14 cellular contexts compared by ENCODE assay signal in genomic region chr1:13790290-13791035, GRCh38.
DNase-seq lines count a peak whose midpoint lies in the region; ATAC-seq, FAIRE-seq and TF ChIP-seq lines count a peak whose summit lies in the region.
"Had no signal": no experiment of that assay in that cellular context is flagged by ENCODE, and none has a peak within 500 bp of the region (broad histone marks: within the 10 kb centered on the region; RNA-seq: fewer than 3 reads in every experiment).

No MANE protein-coding gene starts in this region.

- H3K9me3 Mint-ChIP-seq in CD4-positive, alpha-beta T cell, result no peaks in the 10 kb centered on the region
- no peaks in the 10 kb centered on the region for H3K9me3 Mint-ChIP-seq in activated naive CD8-positive, alpha-beta T cell treated with anti-CD3 and anti-CD28 coated beads for 36 hours
- H3K9me3 Mint-ChIP-seq in nephron progenitor cell, result no peaks in the 10 kb centered on the region
- no peaks in the 10 kb centered on the region for H3K9me3 Mint-ChIP-seq in neural progenitor cell
- H3K9me3 Mint-ChIP-seq: H9 had no signal

- no peak overlapping the region for H2AFZ ChIP-seq in neural progenitor cell (replicated peaks)

- H3K4me3 ChIP-seq in neural progenitor cell, result no peak overlapping the region
- H3K4me3 ChIP-seq: left ventricle myocardium inferior had no signal

- no peak for FAIRE-seq in GM12891 (lab: Jason Lieb, UNC)
- FAIRE-seq: D721Med had no signal

- intact Hi-C loops in CD4-positive, alpha-beta T cell (cut with DNase I, micrococcal nuclease), result no loop called here

- no peak for DNase-seq in CD4-positive, alpha-beta T cell
- DNase-seq in GM12891 (ENCODE audit: insufficient read length, low spot score) (no peak), nephron progenitor cell (no peak), anterior cingulate cortex (lab: John Stamatoyannopoulos, UW) (no peak), neural progenitor cell (ENCODE audit: low spot score) (no peak)
- no peak for DNase-seq in activated naive CD8-positive, alpha-beta T cell treated with anti-CD3 and anti-CD28 coated beads for 36 hours
- DNase-seq: activated CD4-positive, alpha-beta T cell treated with anti-CD3 and anti-CD28 coated beads, Interleukin-2, amount 50 U/mL, for 48 hours; central memory CD4-positive, alpha-beta T cell; H9; left ventricle myocardium inferior; NCI-H524; occipital lobe had no signal

- peak overlapping the region; percentile 66 for H3K27ac Mint-ChIP-seq in CD4-positive, alpha-beta T cell
- peak overlapping the region; percentile 76 for H3K27ac Mint-ChIP-seq in activated naive CD8-positive, alpha-beta T cell treated with anti-CD3 and anti-CD28 coated beads for 36 hours
- peak overlapping the region; percentile 90 for H3K27ac Mint-ChIP-seq in nephron progenitor cell
- H3K27ac Mint-ChIP-seq in neural progenitor cell, result no peak overlapping the region
- H3K27ac Mint-ChIP-seq: H9 had no signal

- peaks cover 33% of the 10 kb centered on the region for H4K20me1 ChIP-seq in neural progenitor cell (ENCODE audit: low read depth)

- CTCF ChIA-PET in CD4-positive, alpha-beta T cell (lab: Charles Lee), result no interaction called here

- H3K9me3 ChIP-seq in CD4-positive, alpha-beta T cell (ENCODE audit: control insufficient read depth, low read length), result no peaks in the 10 kb centered on the region
- H3K9me3 ChIP-seq in neural progenitor cell (ENCODE audit: low read depth), result no peaks in the 10 kb centered on the region
- H3K9me3 ChIP-seq: left ventricle myocardium inferior had no signal

- no peaks in the 10 kb centered on the region for H3K4me1 ChIP-seq in neural progenitor cell

- H3K27ac ChIP-seq in CD4-positive, alpha-beta T cell (ENCODE audit: low read depth, low read length), result no peak overlapping the region
- no peak overlapping the region for H3K27ac ChIP-seq in neural progenitor cell
- H3K27ac ChIP-seq: left ventricle myocardium inferior had no signal

- TF ChIP-seq POLR2A in GM12891 (IDR thresholded peaks at IDR 0.05; ENCODE audit: low read depth, low read length), result no peak; the same call in none of the 2 replicates

- H3K4me3 Mint-ChIP-seq in CD4-positive, alpha-beta T cell, result peak overlapping the region; percentile 18
- H3K4me3 Mint-ChIP-seq in activated naive CD8-positive, alpha-beta T cell treated with anti-CD3 and anti-CD28 coated beads for 36 hours, result no peak overlapping the region
- H3K4me3 Mint-ChIP-seq in nephron progenitor cell, result no peak overlapping the region
- no peak overlapping the region for H3K4me3 Mint-ChIP-seq in neural progenitor cell
- H3K4me3 Mint-ChIP-seq: H9 had no signal

- H3K9ac ChIP-seq in neural progenitor cell, result no peak overlapping the region

- ATAC-seq in CD4-positive, alpha-beta T cell (ENCODE audit: poor library complexity), result peak; percentile 61
- ATAC-seq in GM18867 (IDR thresholded peaks at IDR 0.05; ENCODE audit: unreplicated experiment), result no peak

- H3K27me3 ChIP-seq in CD4-positive, alpha-beta T cell (ENCODE audit: control insufficient read depth, insufficient read depth, low read length), result no peaks in the 10 kb centered on the region
- H3K27me3 ChIP-seq in neural progenitor cell, result no peaks in the 10 kb centered on the region

- no peaks in the 10 kb centered on the region for H3F3A ChIP-seq in neural progenitor cell (ENCODE audit: low read depth)

- H3K36me3 ChIP-seq in neural progenitor cell, result no peaks in the 10 kb centered on the region

- peaks cover 5% of the 10 kb centered on the region for H3K79me2 ChIP-seq in neural progenitor cell (ENCODE audit: low read depth)

- H3K4me1 Mint-ChIP-seq in CD4-positive, alpha-beta T cell (ENCODE audit: low read depth), result peaks cover 75% of the 10 kb centered on the region
- peaks cover 56% of the 10 kb centered on the region for H3K4me1 Mint-ChIP-seq in activated naive CD8-positive, alpha-beta T cell treated with anti-CD3 and anti-CD28 coated beads for 36 hours
- peaks cover 36% of the 10 kb centered on the region for H3K4me1 Mint-ChIP-seq in nephron progenitor cell
- peaks cover 4% of the 10 kb centered on the region for H3K4me1 Mint-ChIP-seq in neural progenitor cell

- POLR2A ChIA-PET in CD4-positive, alpha-beta T cell (lab: Charles Lee), result interaction anchor here (1.1 kb wide), 1 partner anchor 55 kb away, joined by 4 read pairs; no protein-coding TSS in a partner anchor

- TF ChIP-seq CTCF in CD4-positive, alpha-beta T cell (IDR thresholded peaks at IDR 0.05), result no peak
- TF ChIP-seq CTCF in nephron progenitor cell (IDR thresholded peaks at IDR 0.05) (no peak), neural progenitor cell (IDR thresholded peaks at IDR 0.05) (no peak)

- no peak overlapping the region for H3K4me2 ChIP-seq in neural progenitor cell

- no peaks in the 10 kb centered on the region for H3K27me3 Mint-ChIP-seq in CD4-positive, alpha-beta T cell
- H3K27me3 Mint-ChIP-seq in activated naive CD8-positive, alpha-beta T cell treated with anti-CD3 and anti-CD28 coated beads for 36 hours, result no peaks in the 10 kb centered on the region
- H3K27me3 Mint-ChIP-seq in nephron progenitor cell (ENCODE audit: low read depth, poor library complexity), result peaks cover 4% of the 10 kb centered on the region
- no peaks in the 10 kb centered on the region for H3K27me3 Mint-ChIP-seq in neural progenitor cell (ENCODE audit: insufficient read depth, low read depth)

- H3K36me3 Mint-ChIP-seq in CD4-positive, alpha-beta T cell (ENCODE audit: low read depth), result peaks cover 90% of the 10 kb centered on the region
- peaks cover 37% of the 10 kb centered on the region for H3K36me3 Mint-ChIP-seq in activated naive CD8-positive, alpha-beta T cell treated with anti-CD3 and anti-CD28 coated beads for 36 hours
- H3K36me3 Mint-ChIP-seq in nephron progenitor cell (ENCODE audit: low read depth) (peaks cover 61% of the 10 kb centered on the region), neural progenitor cell (peaks cover 21% of the 10 kb centered on the region)

TF ChIP-seq in GM12891, 5 proteins besides CTCF, POLR2A, EP300 and RAD21:
- no peak for TF ChIP-seq TAF1 (IDR thresholded peaks at IDR 0.05; ENCODE audit: low read depth, low read length)
- 0 out of 2 replicates have a peak, but pooled peaks have one; percentile 2 for TF ChIP-seq SPI1 (IDR thresholded peaks at IDR 0.05; ENCODE audit: low read depth, low read length)
